ENCODE assay signal across 9 cellular contexts in genomic region chr11:74466916-74467885, GRCh38. TPM values are rescaled to one million over a fixed set of nuclear protein-coding genes. Genes with fewer than 3 reads are reported as not detected.
DNase-seq lines count a peak whose midpoint lies in the region; FAIRE-seq and TF ChIP-seq lines count a peak whose summit lies in the region.
"Had no signal": no experiment of that assay in that cellular context is flagged by ENCODE, and none has a peak within 500 bp of the region (broad histone marks: within the 10 kb centered on the region; RNA-seq: fewer than 3 reads in every experiment).

TSS of gene KCNE3 (minus strand) at chr11:74467549. CDS start at chr11:74457563, 9,986 bp downstream.

- H2AFZ ChIP-seq in mammary epithelial cell (ENCODE audit: low read depth, low read length) = peak within 1 kb of the TSS; percentile 62

- H3K9ac ChIP-seq in mammary epithelial cell (ENCODE audit: insufficient read depth, low read length) = no peak within 1 kb of the TSS

- no peak for TF ChIP-seq EP300 in sigmoid colon (IDR thresholded peaks at IDR 0.05)

- H4K20me1 ChIP-seq in mammary epithelial cell (ENCODE audit: insufficient read depth, low read length) = no peaks in the 10 kb centered on the region

- H3K27ac ChIP-seq in mammary epithelial cell (ENCODE audit: insufficient read depth, low read depth, low read length) = no peak within 1 kb of the TSS
- peak within 1 kb of the TSS in 3 of 4 donors; percentile 31 to 63 (median 58) for H3K27ac ChIP-seq in sigmoid colon

- CTCF ChIA-PET in mammary epithelial cell (lab: Charles Lee; ENCODE audit: low non-redundant PET) (interaction anchor here (0.6 kb wide), 1 partner anchor 78 kb away, joined by 4 read pairs; no protein-coding TSS in a partner anchor), HEK293T (lab: Yijun Ruan, JAX) (interaction anchor here (0.6 kb wide), 1 partner anchor 196 kb away, joined by 6 read pairs; no protein-coding TSS in a partner anchor)

- DNase-seq in ELF-1 (ENCODE audit: low read depth, low spot score) = peak; percentile 52
- no peak for DNase-seq in mammary epithelial cell
- DNase-seq in iris pigment epithelial cell (ENCODE audit: low read depth) = peak; percentile 30
- DNase-seq in sigmoid colon = peak; percentile 70
- DNase-seq in stimulated activated CD8-positive, alpha-beta memory T cell treated with anti-CD3 and anti-CD28 coated beads, Interleukin-4, amount 100 ng/mL, for 48 hours = no peak
- DNase-seq in GM13976 (ENCODE audit: low spot score) = no peak
- DNase-seq in HEK293T (ENCODE audit: extremely low spot score) = no peak
- DNase-seq in GM19239 (ENCODE audit: insufficient read length, low spot score) = no peak

- peak within 1 kb of the TSS; percentile 85 for H3K4me2 ChIP-seq in mammary epithelial cell (ENCODE audit: insufficient read depth, low read depth, low read length)

- no TSS peak for BruUV-seq in mammary epithelial cell (replicated peaks; lab: Mats Ljungman, UMichigan)

- peaks cover 4% of the 10 kb centered on the region for H3K4me1 ChIP-seq in mammary epithelial cell (ENCODE audit: insufficient read depth, low read length)
- peaks cover 0 to 15% (median 10%) of the 10 kb centered on the region in 4 donors for H3K4me1 ChIP-seq in sigmoid colon

- intact Hi-C loops in mammary epithelial cell (cut with micrococcal nuclease) (no loop called here), sigmoid colon (cut with DNase I) (no loop called here)

- TF ChIP-seq POLR2A in sigmoid colon (IDR thresholded peaks at IDR 0.05) = no peak

- FAIRE-seq in GM19239 (lab: Jason Lieb, UNC) = no peak
- FAIRE-seq: GM12892 had no signal

- no peaks in the 10 kb centered on the region for H3K79me2 ChIP-seq in mammary epithelial cell (ENCODE audit: insufficient read depth, low read length)

- H3K27me3 ChIP-seq in mammary epithelial cell (ENCODE audit: insufficient read depth, low read length) = peaks cover 6% of the 10 kb centered on the region
- H3K27me3 ChIP-seq in sigmoid colon = no peaks in the 10 kb centered on the region

- no peaks in the 10 kb centered on the region for H3K36me3 ChIP-seq in mammary epithelial cell (ENCODE audit: insufficient read depth, low read length)
- H3K36me3 ChIP-seq in sigmoid colon = no peaks in the 10 kb centered on the region

- H3K9me3 ChIP-seq in mammary epithelial cell (replicated peaks; ENCODE audit: insufficient read depth, low read length) (no peaks in the 10 kb centered on the region), sigmoid colon (no peaks in the 10 kb centered on the region)

- 18% methylated on average over 24 of the region's 62 CpGs for WGBS in mammary epithelial cell (ENCODE audit: low coverage, missing lambda C conversion rate)
- 2 to 9% methylated on average over 62 of the region's 62 CpGs for WGBS in sigmoid colon, 2 donors

- no peak for TF ChIP-seq CTCF in mammary epithelial cell (conservative IDR thresholded peaks at IDR 0.05 in 1 of 2, IDR thresholded peaks at IDR 0.05 in 1 of 2; ENCODE audit: extremely low read depth in 1 of 2, insufficient read depth in 1 of 2, low read depth in 1 of 2, low read length in 2 of 2)
- no peak for TF ChIP-seq CTCF in sigmoid colon (IDR thresholded peaks at IDR 0.05)
- TF ChIP-seq CTCF in GM13976 (IDR thresholded peaks at IDR 0.05; ENCODE audit: borderline replicate concordance, control extremely low read depth, extremely low read depth, insufficient read depth, missing control alignments) = no peak

- dilution Hi-C loops in mammary epithelial cell (cut with HindIII; ENCODE audit: low sequenced_read_pairs) = no loop called here

- POLR2A ChIA-PET in HEK293T (lab: Yijun Ruan, JAX) = no interaction called here

- peak within 1 kb of the TSS; percentile 12 to 43 (median 24) for H3K4me3 ChIP-seq in mammary epithelial cell (replicated peaks in 1 of 3; ENCODE audit: insufficient read depth in 1 of 3, low read depth in 2 of 3, low read length in 3 of 3)
- peak within 1 kb of the TSS; percentile 40 to 69 (median 60) for H3K4me3 ChIP-seq in sigmoid colon

- in situ Hi-C loops in mammary epithelial cell (cut with MboI; ENCODE audit: low sequenced_read_pairs in 2 of 2) = no loop called here
- in situ Hi-C loops in GM13976 (cut with MboI; ENCODE audit: low sequenced_read_pairs, unreplicated experiment) = no loop called here

TF ChIP-seq in HEK293T, 16 proteins besides CTCF, POLR2A, EP300 and RAD21:
- TF ChIP-seq SP1 (IDR thresholded peaks at IDR 0.05) = no peak

RNA-seq across cellular contexts. Expression of gene KCNE3, which starts in this region (rescaled TPM):
- total RNA-seq in mammary epithelial cell (under 1 TPM in 1 of 2 donors, not detected in 1; 0.50 TPM), sigmoid colon (10 to 100 TPM in 1 of 4 donors, 1 to 10 TPM in 3; 5.4 to 12.5 (median 6.8) TPM)
- polyA plus RNA-seq in mammary epithelial cell (not detected), sigmoid colon (10 to 100 TPM in 2 of 3 donors, 1 to 10 TPM in 1; 9.6 to 30.1 (median 22.0) TPM)
- not detected for polyA minus RNA-seq in mammary epithelial cell

Comparison
In these comparisons a context has a peak if more than half of its experiments do, and no peak if none do; other contexts are left out.
1. RNA of gene KCNE3 (total RNA-seq): 5.4 to 12.5 TPM in sigmoid colon; 0.50 TPM in mammary epithelial cell; every median in the first group is over 4 times any median in the second.
2. RNA of gene KCNE3 (polyA plus RNA-seq): 9.6 to 30.1 TPM in sigmoid colon; not detected in mammary epithelial cell (single experiment); every median in the first group is over 10 times any median in the second.
3. DNase-seq: peak in ELF-1 (single experiment), iris pigment epithelial cell (single experiment) and sigmoid colon (single experiment); none in mammary epithelial cell (single experiment), stimulated activated CD8-positive, alpha-beta memory T cell treated with anti-CD3 and anti-CD28 coated beads, Interleukin-4, amount 100 ng/mL, for 48 hours (single experiment), GM13976 (single experiment), HEK293T (single experiment) and GM19239 (single experiment).